In genomic region chrX:39165185-39165584, GRCh38 we compare ENCODE assay signal across 13 cellular contexts.
"Had no signal": no experiment of that assay in that cellular context is flagged by ENCODE, and none has a peak within 500 bp of the region (broad histone marks: within the 10 kb centered on the region; RNA-seq: fewer than 3 reads in every experiment).

No MANE protein-coding gene starts in this region.

- H3K4me2 ChIP-seq: smooth muscle cell had no signal

- H3K27ac ChIP-seq: dorsolateral prefrontal cortex, neutrophil had no signal

- ATAC-seq: esophagus mucosa; left colon; naive thymus-derived CD8-positive, alpha-beta T cell had no signal

- DNase-seq: cortex of kidney; dorsolateral prefrontal cortex; effector CD8-positive, alpha-beta T cell; kidney; left colon; mammary epithelial cell; naive thymus-derived CD8-positive, alpha-beta T cell; stimulated activated CD4-positive, alpha-beta T cell treated with anti-CD3 and anti-CD28 coated beads, Interleukin-2, amount 100 ng/mL, for 48 hours; stimulated activated naive CD4-positive, alpha-beta T cell treated with Interleukin-2 at 50 U/mL for 16 hours; trophoblast cell had no signal

- H3K36me3 ChIP-seq: neutrophil had no signal

- H3K4me3 ChIP-seq: dorsolateral prefrontal cortex, smooth muscle cell had no signal

- H3K9me3 ChIP-seq: neutrophil had no signal
